Comparison of ENCODE assay signal across 16 cellular contexts in genomic region chr7:1251796-1252542, GRCh38. TPM values are rescaled to one million over a fixed set of nuclear protein-coding genes. Genes with fewer than 3 reads are reported as not detected.
"Had no signal": no experiment of that assay in that cellular context is flagged by ENCODE, and none has a peak within 500 bp of the region (broad histone marks: within the 10 kb centered on the region; RNA-seq: fewer than 3 reads in every experiment).

No MANE protein-coding gene starts in this region.

- ATAC-seq: heart left ventricle, WTC11 had no signal

- H2AFZ ChIP-seq: parathyroid adenoma had no signal

- DNase-seq: activated CD4-positive, alpha-beta T cell treated with anti-CD3 and anti-CD28 coated beads, Interleukin-2, amount 10 ng/mL, durations not matched to agents 24 days and 14 days; activated naive CD4-positive, alpha-beta T cell treated with anti-CD3 and anti-CD28 coated beads, Interleukin-2, amount 50 U/mL, for 16 hours; activated T-cell treated with anti-CD3 and anti-CD28 coated beads, Interleukin-2, amount 50 U/mL, for 1 hour; caudate nucleus; effector CD4-positive, alpha-beta T cell; foreskin melanocyte; naive B cell; T1000; uterus had no signal

- H3K4me3 ChIP-seq: coronary artery, heart left ventricle, smooth muscle cell, uterus had no signal

- H3K4me1 ChIP-seq: parathyroid adenoma had no signal

- H3K79me2 ChIP-seq: parathyroid adenoma had no signal

- H3K9me3 ChIP-seq: heart left ventricle, uterus had no signal

- H3K27ac Mint-ChIP-seq: activated CD4-positive, alpha-beta T cell treated with anti-CD3 and anti-CD28 coated beads, Interleukin-2, amount 10 ng/mL, durations not matched to agents 24 days and 14 days; naive B cell; WTC11 had no signal

- H3K36me3 ChIP-seq: heart left ventricle, uterus had no signal

- H3K9me3 Mint-ChIP-seq: activated CD4-positive, alpha-beta T cell treated with anti-CD3 and anti-CD28 coated beads, Interleukin-2, amount 10 ng/mL, durations not matched to agents 24 days and 14 days; naive B cell; WTC11 had no signal

- H3K4me3 Mint-ChIP-seq: activated CD4-positive, alpha-beta T cell treated with anti-CD3 and anti-CD28 coated beads, Interleukin-2, amount 10 ng/mL, durations not matched to agents 24 days and 14 days; WTC11 had no signal

- H3K36me3 Mint-ChIP-seq: naive B cell, WTC11 had no signal

- H3K27ac ChIP-seq: coronary artery, heart left ventricle, parathyroid adenoma, uterus had no signal

- H3K4me2 ChIP-seq: smooth muscle cell had no signal

- FAIRE-seq: islet of Langerhans had no signal

- H3K9ac ChIP-seq: parathyroid adenoma had no signal

RNA-seq across cellular contexts. Expression of gene UNCX, which starts 19.3 kb away (rescaled TPM):
- total RNA-seq: activated CD4-positive, alpha-beta T cell treated with anti-CD3 and anti-CD28 coated beads, Interleukin-2, amount 10 ng/mL, durations not matched to agents 24 days and 14 days; heart left ventricle; lower leg skin; smooth muscle cell; uterus; WTC11 had no signal
